Comparison of ENCODE assay signal across 8 cellular contexts in the genomic region with DNA sequence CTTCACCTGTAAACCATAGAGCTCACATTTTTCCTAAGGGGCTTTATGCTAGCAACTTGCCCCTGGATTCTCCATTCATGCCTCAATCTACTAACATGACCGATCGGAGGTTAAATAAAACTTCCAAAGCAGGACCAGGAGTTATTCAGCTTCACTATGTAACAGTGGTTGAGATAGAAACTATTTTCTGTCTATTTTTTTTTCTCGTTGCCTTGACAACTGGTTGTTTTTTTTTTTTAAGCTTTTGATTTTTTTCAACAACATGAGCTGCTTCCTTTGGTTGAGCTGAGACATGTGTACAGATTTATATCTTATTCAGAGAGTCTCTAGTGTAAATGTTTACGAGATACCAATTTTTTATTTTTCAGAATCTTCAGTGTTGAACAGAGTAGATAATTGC.
DNase-seq lines count a peak whose midpoint lies in the region; ATAC-seq, FAIRE-seq and TF ChIP-seq lines count a peak whose summit lies in the region.

No MANE protein-coding gene starts in this region.

- H3K36me3 ChIP-seq in HepG2 (replicated peaks in 1 of 2; ENCODE audit: control insufficient read depth in 1 of 2, insufficient read depth in 2 of 2, low read length in 2 of 2) (no peaks in the 10 kb centered on the region), right lobe of liver (no peaks in the 10 kb centered on the region)

- H3K4me3 ChIP-seq in HepG2 (replicated peaks in 1 of 3; ENCODE audit: insufficient read depth in 1 of 3, low read depth in 2 of 3, low read length in 3 of 3) (no peak overlapping the region), right lobe of liver (no peak overlapping the region), astrocyte of the spinal cord (ENCODE audit: low read depth, low read length) (no peak overlapping the region)

- H3K27ac ChIP-seq in HepG2 (ENCODE audit: extremely low read length, insufficient read depth, low read length) (peak overlapping the region; percentile 28), right lobe of liver (no peak overlapping the region)

- FAIRE-seq in HepG2 (lab: Jason Lieb, UNC), result no peak

- 96% methylated on average over 4 of the region's 4 CpGs for WGBS in HepG2 (ENCODE audit: low lambda C conversion rate)
- 88% methylated on average over 4 of the region's 4 CpGs for WGBS in right lobe of liver (ENCODE audit: insufficient coverage, low coverage, low lambda C conversion rate, missing lambda C conversion rate)

- H4K20me1 ChIP-seq in HepG2 (ENCODE audit: insufficient read depth, low read length), result no peaks in the 10 kb centered on the region

- intact Hi-C loops in HepG2 (cut with micrococcal nuclease; ENCODE audit: unreplicated experiment), result no loop called here
- intact Hi-C loops in right lobe of liver (cut with DNase I), result no loop called here
- intact Hi-C loops in head of caudate nucleus (cut with DNase I), result no loop called here

- no TSS peak for BruUV-seq in HepG2 (replicated peaks; lab: Mats Ljungman, UMichigan)

- no peak overlapping the region for H3K4me2 ChIP-seq in HepG2 (ENCODE audit: low read depth, low read length)

- TF ChIP-seq RAD21 in HepG2 (CRISPR knock-in tag; IDR thresholded peaks at IDR 0.05), result no peak

- TF ChIP-seq CTCF in HepG2 (CRISPR knock-in tag; IDR thresholded peaks at IDR 0.05), result no peak
- TF ChIP-seq CTCF in right lobe of liver (IDR thresholded peaks at IDR 0.05), result no peak
- TF ChIP-seq CTCF in astrocyte of the spinal cord (IDR thresholded peaks at IDR 0.05; ENCODE audit: low read depth, low read length), result no peak
- no peak for TF ChIP-seq CTCF in GM10248 (IDR thresholded peaks at IDR 0.05; ENCODE audit: control extremely low read depth, extremely low read depth, low read depth, missing control alignments)

- POLR2A ChIA-PET in HepG2 (lab: Yijun Ruan, JAX) (interaction anchor here (1.0 to 2.6 kb wide), 5 partner anchors 12 to 106 kb away, joined by 3 to 14 read pairs (median 3); no protein-coding TSS in a partner anchor), GM10248 (lab: Yijun Ruan, JAX) (interaction anchor here (0.6 kb wide), 1 partner anchor 19 kb away, joined by 4 read pairs; no protein-coding TSS in a partner anchor)

- TF ChIP-seq EP300 in HepG2 (IDR thresholded peaks at IDR 0.05; ENCODE audit: low read depth in 2 of 2, low read length in 2 of 2) (no peak), HepG2 (CRISPR knock-in tag; IDR thresholded peaks at IDR 0.05; ENCODE audit: borderline replicate concordance) (no peak)

- H3K9ac ChIP-seq in HepG2 (ENCODE audit: insufficient read depth, low read depth, low read length), result no peak overlapping the region; the same call in 1 of the 2 replicates

- no peak overlapping the region for H2AFZ ChIP-seq in HepG2 (ENCODE audit: low read length)

- in situ Hi-C loops in HepG2 (cut with HindIII; ENCODE audit: extremely low pct_ligation_motif_present, low pct_unique_long_range_greater_than_20kb) (no loop called here), astrocyte of the spinal cord (cut with HindIII; ENCODE audit: low sequenced_read_pairs) (no loop called here)

- H3K27me3 ChIP-seq in HepG2 (ENCODE audit: control insufficient read depth in 1 of 2, insufficient read depth in 2 of 2, low read length in 2 of 2) (no peaks in the 10 kb centered on the region), right lobe of liver (no peaks in the 10 kb centered on the region)

- DNase-seq in HepG2 (ENCODE audit: low spot score) (no peak), right lobe of liver (no peak), astrocyte of the spinal cord (ENCODE audit: low read depth, low spot score) (peak; percentile 75), iris pigment epithelial cell (ENCODE audit: low read depth) (peak; percentile 58), GM10248 (ENCODE audit: extremely low spot score) (no peak), T-helper 9 cell (no peak), head of caudate nucleus (no peak), NCI-H748 treated with DMSO at 0.1 percent for 48 hours (lab: John Stamatoyannopoulos, UW) (no peak)

- CTCF ChIA-PET in HepG2 (lab: Yijun Ruan, JAX; ENCODE audit: low intra/inter-chr PET ratio, low total read pairs), result no interaction called here
- CTCF ChIA-PET in GM10248 (lab: Yijun Ruan, JAX), result interaction anchor here (1.5 to 3.1 kb wide), 3 partner anchors 8 to 48 kb away, joined by 5 to 14 read pairs (median 9); no protein-coding TSS in a partner anchor

- no peak for TF ChIP-seq POLR2A in HepG2 (IDR thresholded peaks at IDR 0.05; ENCODE audit: insufficient read depth in 1 of 2, low read depth in 2 of 2, low read length in 2 of 2)
- TF ChIP-seq POLR2A in right lobe of liver (IDR thresholded peaks at IDR 0.05), result no peak

- ATAC-seq in HepG2, result no peak
- ATAC-seq in right lobe of liver, result no peak

- H3K9me3 ChIP-seq in HepG2 (ENCODE audit: low read length), result peaks cover 4% of the 10 kb centered on the region; the same call in 1 of the 2 replicates
- H3K9me3 ChIP-seq in right lobe of liver, result no peaks in the 10 kb centered on the region

- no peaks in the 10 kb centered on the region for H3K79me2 ChIP-seq in HepG2 (ENCODE audit: insufficient read depth, low read length)

- H3K4me1 ChIP-seq in HepG2 (ENCODE audit: insufficient read depth, low read length), result peaks cover 55% of the 10 kb centered on the region
- no peaks in the 10 kb centered on the region for H3K4me1 ChIP-seq in right lobe of liver

TF ChIP-seq in HepG2, 621 proteins besides CTCF, POLR2A, EP300 and RAD21:
- TF ChIP-seq ZNF878 (CRISPR knock-in tag; IDR thresholded peaks at IDR 0.05) (no peak), ASH2L (IDR thresholded peaks at IDR 0.05; ENCODE audit: insufficient read length, low read depth, low read length) (peak; percentile 47), MXD4 (CRISPR knock-in tag; IDR thresholded peaks at IDR 0.05) (no peak), MEIS2 (CRISPR knock-in tag; IDR thresholded peaks at IDR 0.05) (no peak), AGO1 (IDR thresholded peaks at IDR 0.05; ENCODE audit: low read depth, low read length, poor library complexity, severe bottlenecking) (no peak), NFRKB (IDR thresholded peaks at IDR 0.05) (no peak), ZSCAN21 (CRISPR knock-in tag; IDR thresholded peaks at IDR 0.05; ENCODE audit: borderline replicate concordance) (no peak), EHMT2 (IDR thresholded peaks at IDR 0.05; ENCODE audit: borderline replicate concordance, low read depth, low read length) (0 out of 2 replicates have a peak, but pooled peaks have one; percentile 6), RFX3 (CRISPR knock-in tag; IDR thresholded peaks at IDR 0.05) (0 out of 2 replicates have a peak, but pooled peaks have one; percentile 52), RFX1 (IDR thresholded peaks at IDR 0.05) (peak; percentile 65), FOXK1 (CRISPR knock-in tag; IDR thresholded peaks at IDR 0.05; ENCODE audit: borderline replicate concordance, low read depth) (no peak), WIZ (CRISPR knock-in tag; IDR thresholded peaks at IDR 0.05) (no peak), ZNF546 (CRISPR knock-in tag; conservative IDR thresholded peaks at IDR 0.05) (no peak), TEAD2 (CRISPR knock-in tag; IDR thresholded peaks at IDR 0.05) (no peak), NONO (IDR thresholded peaks at IDR 0.05) (no peak), NONO (CRISPR knock-in tag; conservative IDR thresholded peaks at IDR 0.05) (no peak), PCBP1 (IDR thresholded peaks at IDR 0.05; ENCODE audit: borderline replicate concordance, low read depth, low read length) (no peak)
- TF ChIP-seq, protein P1, sequence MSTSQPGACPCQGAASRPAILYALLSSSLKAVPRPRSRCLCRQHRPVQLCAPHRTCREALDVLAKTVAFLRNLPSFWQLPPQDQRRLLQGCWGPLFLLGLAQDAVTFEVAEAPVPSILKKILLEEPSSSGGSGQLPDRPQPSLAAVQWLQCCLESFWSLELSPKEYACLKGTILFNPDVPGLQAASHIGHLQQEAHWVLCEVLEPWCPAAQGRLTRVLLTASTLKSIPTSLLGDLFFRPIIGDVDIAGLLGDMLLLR (CRISPR knock-in tag; IDR thresholded peaks at IDR 0.05), result no peak
- TF ChIP-seq, protein P2, sequence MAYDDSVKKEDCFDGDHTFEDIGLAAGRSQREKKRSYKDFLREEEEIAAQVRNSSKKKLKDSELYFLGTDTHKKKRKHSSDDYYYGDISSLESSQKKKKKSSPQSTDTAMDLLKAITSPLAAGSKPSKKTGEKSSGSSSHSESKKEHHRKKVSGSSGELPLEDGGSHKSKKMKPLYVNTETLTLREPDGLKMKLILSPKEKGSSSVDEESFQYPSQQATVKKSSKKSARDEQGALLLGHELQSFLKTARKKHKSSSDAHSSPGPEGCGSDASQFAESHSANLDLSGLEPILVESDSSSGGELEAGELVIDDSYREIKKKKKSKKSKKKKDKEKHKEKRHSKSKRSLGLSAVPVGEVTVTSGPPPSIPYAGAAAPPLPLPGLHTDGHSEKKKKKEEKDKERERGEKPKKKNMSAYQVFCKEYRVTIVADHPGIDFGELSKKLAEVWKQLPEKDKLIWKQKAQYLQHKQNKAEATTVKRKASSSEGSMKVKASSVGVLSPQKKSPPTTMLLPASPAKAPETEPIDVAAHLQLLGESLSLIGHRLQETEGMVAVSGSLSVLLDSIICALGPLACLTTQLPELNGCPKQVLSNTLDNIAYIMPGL (CRISPR knock-in tag; IDR thresholded peaks at IDR 0.05; ENCODE audit: borderline replicate concordance in 1 of 2, low read depth in 1 of 2), result 0 out of 4 replicates have a peak, but pooled peaks of 1 of the 2 experiments have one; percentile 11
- TF ChIP-seq, protein P3, sequence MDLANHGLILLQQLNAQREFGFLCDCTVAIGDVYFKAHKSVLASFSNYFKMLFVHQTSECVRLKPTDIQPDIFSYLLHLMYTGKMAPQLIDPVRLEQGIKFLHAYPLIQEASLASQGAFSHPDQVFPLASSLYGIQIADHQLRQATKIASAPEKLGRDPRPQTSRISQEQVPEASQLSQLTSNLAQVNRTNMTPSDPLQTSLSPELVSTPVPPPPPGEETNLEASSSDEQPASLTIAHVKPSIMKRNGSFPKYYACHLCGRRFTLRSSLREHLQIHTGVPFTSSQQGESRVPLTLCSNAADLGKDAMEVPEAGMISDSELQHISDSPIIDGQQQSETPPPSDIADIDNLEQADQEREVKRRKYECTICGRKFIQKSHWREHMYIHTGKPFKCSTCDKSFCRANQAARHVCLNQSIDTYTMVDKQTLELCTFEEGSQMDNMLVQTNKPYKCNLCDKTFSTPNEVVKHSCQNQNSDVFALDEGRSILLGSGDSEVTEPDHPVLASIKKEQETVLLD (CRISPR knock-in tag; IDR thresholded peaks at IDR 0.05; ENCODE audit: low read depth), result 0 out of 2 replicates have a peak, but pooled peaks have one; percentile 23
TF ChIP-seq in HepG2: peak in this region for 6.

Comparison
In these comparisons a context has a peak if more than half of its experiments do, and no peak if none do; other contexts are left out.
1. DNase-seq: peak in astrocyte of the spinal cord (single experiment) and iris pigment epithelial cell (single experiment); none in HepG2 (single experiment), right lobe of liver (0 of 3), GM10248 (single experiment), T-helper 9 cell (single experiment), head of caudate nucleus (0 of 42) and NCI-H748 treated with DMSO at 0.1 percent for 48 hours (single experiment).